In genomic region chr1:100142343-100142742, GRCh38 we compare ENCODE assay signal across 31 cellular contexts. TPM values are rescaled to one million over a fixed set of nuclear protein-coding genes. Genes with fewer than 3 reads are reported as not detected.
"Had no signal": no experiment of that assay in that cellular context is flagged by ENCODE, and none has a peak within 500 bp of the region (broad histone marks: within the 10 kb centered on the region; RNA-seq: fewer than 3 reads in every experiment).

No MANE protein-coding gene starts in this region.

- H3K4me3 ChIP-seq: adrenal gland, ascending aorta, cardiac muscle cell, coronary artery, dorsolateral prefrontal cortex, gastrocnemius medialis, left lung, lower lobe of right lung, right lobe of liver, skin epidermis, suprapubic skin, tibial nerve had no signal

- ATAC-seq: activated CD4-positive, CD25-positive, alpha-beta regulatory T cell treated with anti-CD3 and anti-CD28 coated beads, Interleukin-2, amount 50 U/mL, for 24 hours; activated T-cell treated with anti-CD3 and anti-CD28 coated beads, Interleukin-2, amount 50 U/mL, for 4 hours; gastrocnemius medialis; left lung; lower lobe of right lung; right lobe of liver had no signal

- H3K27me3 Mint-ChIP-seq: activated CD4-positive, alpha-beta memory T cell treated with anti-CD3 and anti-CD28 coated beads for 36 hours; activated CD4-positive, alpha-beta T cell treated with anti-CD3 and anti-CD28 coated beads, Interleukin-2, amount 10 ng/mL, durations not matched to agents 24 days and 14 days; activated naive CD4-positive, alpha-beta T cell treated with anti-CD3 and anti-CD28 coated beads, Interleukin-2, amount 10 ng/mL, durations not matched to agents 7 days and 5 days; brain; progenitor cell of endocrine pancreas had no signal

- H3K27ac Mint-ChIP-seq: activated CD4-positive, alpha-beta memory T cell treated with anti-CD3 and anti-CD28 coated beads for 36 hours; activated CD4-positive, alpha-beta T cell treated with anti-CD3 and anti-CD28 coated beads, Interleukin-2, amount 10 ng/mL, durations not matched to agents 24 days and 14 days; activated naive CD4-positive, alpha-beta T cell treated with anti-CD3 and anti-CD28 coated beads, Interleukin-2, amount 10 ng/mL, durations not matched to agents 7 days and 5 days; nephron progenitor cell; progenitor cell of endocrine pancreas had no signal

- H3K4me1 ChIP-seq: adrenal gland, ascending aorta, gastrocnemius medialis, left lung, lower lobe of right lung, right lobe of liver, suprapubic skin, tibial nerve had no signal

- H3K9me3 Mint-ChIP-seq: activated CD4-positive, alpha-beta memory T cell treated with anti-CD3 and anti-CD28 coated beads for 36 hours; activated CD4-positive, alpha-beta T cell treated with anti-CD3 and anti-CD28 coated beads, Interleukin-2, amount 10 ng/mL, durations not matched to agents 24 days and 14 days; activated naive CD4-positive, alpha-beta T cell treated with anti-CD3 and anti-CD28 coated beads, Interleukin-2, amount 10 ng/mL, durations not matched to agents 7 days and 5 days; activated T-cell treated with anti-CD3 and anti-CD28 coated beads, Interleukin-2, amount 50 U/mL, for 4 hours; brain; nephron progenitor cell had no signal

- H3K4me3 Mint-ChIP-seq: activated CD4-positive, alpha-beta memory T cell treated with anti-CD3 and anti-CD28 coated beads for 36 hours; activated CD4-positive, alpha-beta T cell treated with anti-CD3 and anti-CD28 coated beads, Interleukin-2, amount 10 ng/mL, durations not matched to agents 24 days and 14 days; activated naive CD4-positive, alpha-beta T cell treated with anti-CD3 and anti-CD28 coated beads, Interleukin-2, amount 10 ng/mL, durations not matched to agents 7 days and 5 days; activated T-cell treated with anti-CD3 and anti-CD28 coated beads, Interleukin-2, amount 50 U/mL, for 4 hours; brain; nephron progenitor cell had no signal

- H3K9me3 ChIP-seq: adrenal gland, ascending aorta, gastrocnemius medialis, left lung, lower lobe of right lung, neutrophil, right lobe of liver, suprapubic skin, tibial nerve had no signal

- H3K4me1 Mint-ChIP-seq: activated naive CD4-positive, alpha-beta T cell treated with anti-CD3 and anti-CD28 coated beads, Interleukin-2, amount 10 ng/mL, durations not matched to agents 7 days and 5 days; brain; nephron progenitor cell had no signal

- H3K27me3 ChIP-seq: adrenal gland, ascending aorta, cardiac muscle cell, dorsolateral prefrontal cortex, gastrocnemius medialis, left lung, neutrophil, right lobe of liver, suprapubic skin, tibial nerve had no signal

- DNase-seq: activated CD4-positive, alpha-beta memory T cell treated with anti-CD3 and anti-CD28 coated beads for 36 hours; activated CD4-positive, alpha-beta T cell treated with anti-CD3 and anti-CD28 coated beads, Interleukin-2, amount 10 ng/mL, durations not matched to agents 24 days and 14 days; activated CD8-positive, alpha-beta memory T cell treated with anti-CD3 and anti-CD28 coated beads, Interleukin-2, amount 50 U/mL, for 4 hours; activated effector memory CD4-positive, alpha-beta T cell treated with Interleukin-2 at 50 U/mL for 16 hours; activated naive CD4-positive, alpha-beta T cell treated with anti-CD3 and anti-CD28 coated beads, Interleukin-2, amount 10 ng/mL, durations not matched to agents 7 days and 5 days; activated T-cell treated with anti-CD3 and anti-CD28 coated beads, Interleukin-2, amount 50 U/mL, for 4 hours; adrenal gland; dorsolateral prefrontal cortex; effector memory CD4-positive, alpha-beta T cell; erythroblast; gastrocnemius medialis; glutamatergic neuron; left lung; lower lobe of right lung; nephron progenitor cell; right lobe of liver; stimulated activated CD4-positive, alpha-beta T cell treated with anti-CD3 and anti-CD28 coated beads, Interleukin-4, amount 100 ng/mL, for 4 hours; stimulated activated CD8-positive, alpha-beta memory T cell treated with anti-CD3 and anti-CD28 coated beads, Interleukin-4, amount 100 ng/mL, for 48 hours; stimulated activated naive CD4-positive, alpha-beta T cell; T-helper 1 cell; WERI-Rb-1 had no signal

- H3K27ac ChIP-seq: adrenal gland, ascending aorta, cardiac muscle cell, coronary artery, dorsolateral prefrontal cortex, gastrocnemius medialis, left lung, lower lobe of right lung, neutrophil, right lobe of liver, skin epidermis, suprapubic skin, tibial nerve, WERI-Rb-1 had no signal

RNA-seq across cellular contexts. Expression of gene LRRC39, which starts 35.7 kb away (rescaled TPM):
- total RNA-seq: ascending aorta had no signal
